In genomic region chr3:157436583-157437300, GRCh38 we compare ENCODE assay signal across 9 cellular contexts. TPM values are rescaled to one million over a fixed set of nuclear protein-coding genes. Genes with fewer than 3 reads are reported as not detected.
DNase-seq lines count a peak whose midpoint lies in the region; FAIRE-seq and TF ChIP-seq lines count a peak whose summit lies in the region.
"Had no signal": no experiment of that assay in that cellular context is flagged by ENCODE, and none has a peak within 500 bp of the region (broad histone marks: within the 10 kb centered on the region; RNA-seq: fewer than 3 reads in every experiment).

Gene PTX3 (plus strand): TSS chr3:157436850. CDS start chr3:157436934, 84 bp downstream.

- intact Hi-C loops in mammary epithelial cell (cut with micrococcal nuclease), result loop anchor here (5.0 kb wide), 1 partner anchor 274 kb away; the partner anchor contains the start of gene CCNL1
- intact Hi-C loops in kidney (cut with DNase I), result no loop called here
- intact Hi-C loops in spleen (cut with DNase I; ENCODE audit: low total_unique reads), result no loop called here

- peak within 1 kb of the TSS; percentile 80 for H3K4me2 ChIP-seq in mammary epithelial cell (ENCODE audit: insufficient read depth, low read depth, low read length)

- H3K9ac ChIP-seq in mammary epithelial cell (ENCODE audit: insufficient read depth, low read length) (no peak within 1 kb of the TSS), kidney (ENCODE audit: low read length in 2 of 2) (no peak within 1 kb of the TSS)

- H3K36me3 ChIP-seq in mammary epithelial cell (ENCODE audit: insufficient read depth, low read length), result no peaks in the 10 kb centered on the region
- no peaks in the 10 kb centered on the region for H3K36me3 ChIP-seq in kidney (ENCODE audit: control insufficient read depth in 1 of 2, insufficient read depth in 2 of 2, low read length in 2 of 2)
- H3K36me3 ChIP-seq in spleen, result no peaks in the 10 kb centered on the region

- dilution Hi-C loops in mammary epithelial cell (cut with HindIII; ENCODE audit: low sequenced_read_pairs), result no loop called here

- TSS peak; percentile 81 for BruUV-seq in mammary epithelial cell (replicated peaks; lab: Mats Ljungman, UMichigan)

- in situ Hi-C loops in mammary epithelial cell (cut with MboI; ENCODE audit: low sequenced_read_pairs in 2 of 2), result no loop called here

- no peaks in the 10 kb centered on the region for H3K79me2 ChIP-seq in mammary epithelial cell (ENCODE audit: insufficient read depth, low read length)

- H3K27ac ChIP-seq in mammary epithelial cell (ENCODE audit: insufficient read depth, low read depth, low read length), result no peak within 1 kb of the TSS
- no peak within 1 kb of the TSS for H3K27ac ChIP-seq in kidney (ENCODE audit: low read depth in 2 of 2, low read length in 2 of 2)
- H3K27ac ChIP-seq in spleen, result peak within 1 kb of the TSS; percentile 38 to 87 (median 83)

- peak within 1 kb of the TSS; percentile 74 for H2AFZ ChIP-seq in mammary epithelial cell (ENCODE audit: low read depth, low read length)

- TF ChIP-seq POLR2A in spleen (IDR thresholded peaks at IDR 0.05), result no peak

- TF ChIP-seq CTCF in GM12865 (IDR thresholded peaks at IDR 0.05; ENCODE audit: insufficient read depth, low read depth, low read length, missing control alignments), result no peak
- TF ChIP-seq CTCF in mammary epithelial cell (conservative IDR thresholded peaks at IDR 0.05 in 1 of 2, IDR thresholded peaks at IDR 0.05 in 1 of 2; ENCODE audit: extremely low read depth in 1 of 2, insufficient read depth in 1 of 2, low read depth in 1 of 2, low read length in 2 of 2), result no peak
- TF ChIP-seq CTCF in kidney (IDR thresholded peaks at IDR 0.05; ENCODE audit: borderline replicate concordance, extremely low read depth, insufficient read depth), result no peak
- TF ChIP-seq CTCF in spleen (IDR thresholded peaks at IDR 0.05 in 8 of 11, conservative IDR thresholded peaks at IDR 0.05 in 3 of 11), result no peak

- H3K27me3 ChIP-seq in mammary epithelial cell (ENCODE audit: insufficient read depth, low read length), result peaks cover 5% of the 10 kb centered on the region
- peaks cover 0 to 41% (median 11%) of the 10 kb centered on the region in 7 donors for H3K27me3 ChIP-seq in spleen (replicated peaks in 1 of 7)

- no peak for FAIRE-seq in kidney (lab: Jason Lieb, UNC)

- DNase-seq in GM12865 (ENCODE audit: low read depth), result no peak
- DNase-seq in NCI-H69 (lab: John Stamatoyannopoulos, UW), result peak; percentile 48
- DNase-seq in mammary epithelial cell, result peak; percentile 71
- DNase-seq in kidney, result peak; percentile 30
- no peak for DNase-seq in spleen
- DNase-seq in GM19240 (ENCODE audit: insufficient read length, low spot score), result no peak
- no peak for DNase-seq in stimulated activated CD4-positive, alpha-beta T cell treated with anti-CD3 and anti-CD28 coated beads, Interleukin-4, amount 100 ng/mL, for 4 hours
- no peak for DNase-seq in NCI-H1930 (lab: John Stamatoyannopoulos, UW)

- CTCF ChIA-PET in mammary epithelial cell (lab: Charles Lee; ENCODE audit: low non-redundant PET), result no interaction called here

- H3K9me3 ChIP-seq in mammary epithelial cell (replicated peaks; ENCODE audit: insufficient read depth, low read length) (no peaks in the 10 kb centered on the region), kidney (ENCODE audit: control insufficient read depth in 1 of 2, low read length in 2 of 2) (no peaks in the 10 kb centered on the region), spleen (no peaks in the 10 kb centered on the region)

- H4K20me1 ChIP-seq in mammary epithelial cell (ENCODE audit: insufficient read depth, low read length), result no peaks in the 10 kb centered on the region

- H3K4me1 ChIP-seq in mammary epithelial cell (ENCODE audit: insufficient read depth, low read length) (peaks cover 18% of the 10 kb centered on the region), kidney (ENCODE audit: control insufficient read depth in 1 of 2, insufficient read depth in 1 of 2, low read depth in 1 of 2, low read length in 2 of 2) (peaks cover 3 to 9% of the 10 kb centered on the region in 2 donors), spleen (peaks cover 0 to 42% (median 18%) of the 10 kb centered on the region in 6 donors)

- H3K4me3 ChIP-seq in GM12865 (ENCODE audit: low read depth, low read length), result peak within 1 kb of the TSS; percentile 23; the same call in 1 of the 2 replicates
- peak within 1 kb of the TSS; percentile 16 to 40 (median 26) for H3K4me3 ChIP-seq in mammary epithelial cell (replicated peaks in 1 of 3; ENCODE audit: insufficient read depth in 1 of 3, low read depth in 2 of 3, low read length in 3 of 3)
- peak within 1 kb of the TSS; percentile 49 to 64 for H3K4me3 ChIP-seq in kidney (ENCODE audit: low read length in 2 of 2)
- H3K4me3 ChIP-seq in spleen, result peak within 1 kb of the TSS; percentile 24 to 73 (median 56)

- WGBS in mammary epithelial cell (ENCODE audit: low coverage, missing lambda C conversion rate), result 4% methylated on average over 11 of the region's 17 CpGs
- 1 to 3% (median 2%) methylated on average over 17 of the region's 17 CpGs for WGBS in spleen, 5 donors

RNA-seq across cellular contexts. Expression of gene PTX3, which starts in this region (rescaled TPM):
- total RNA-seq in mammary epithelial cell (1 to 10 TPM in 1 of 2 donors, under 1 TPM in 1; 0.83 to 1.7 TPM), kidney (2.7 TPM), spleen (10 to 100 TPM in 6 of 7 donors, 1 to 10 TPM in 1; 8.1 to 26.5 (median 21.4) TPM)
- polyA plus RNA-seq in mammary epithelial cell (0.14 TPM), kidney (ENCODE audit: insufficient read depth, low read depth, low replicate concordance) (0.45 TPM), spleen (10 to 100 TPM in 1 of 3 donors, 1 to 10 TPM in 2; 3.3 to 12.2 (median 5.7) TPM)
- polyA minus RNA-seq in mammary epithelial cell, result not detected
- total RNA-seq: T-helper 2 cell treated with Interferon-gamma antibody and Interleukin-4, amounts not matched to agents 100 ng/mL and 5 ng/mL, for 36 hours had no signal

Comparison
In these comparisons a context has a peak if more than half of its experiments do, and no peak if none do; other contexts are left out.
1. DNase-seq: peak in NCI-H69 (single experiment), mammary epithelial cell (single experiment) and kidney (single experiment); none in GM12865 (single experiment), spleen (single experiment), GM19240 (single experiment), stimulated activated CD4-positive, alpha-beta T cell treated with anti-CD3 and anti-CD28 coated beads, Interleukin-4, amount 100 ng/mL, for 4 hours (0 of 2) and NCI-H1930 (0 of 2).
2. H3K27ac ChIP-seq: peak in spleen (8 of 8); none in mammary epithelial cell (single experiment) and kidney (0 of 2).
3. Peak in every context shown above with its lines, with median percentiles within 50 percentile points of each other: H3K4me3 ChIP-seq.